Comparison of ENCODE assay signal across 1 cellular context in genomic region chr17:17698869-17699351, GRCh38.
TF ChIP-seq lines count a peak whose summit lies in the region.

No MANE protein-coding gene starts in this region.

TF ChIP-seq in A549, 52 proteins besides CTCF, POLR2A, EP300 and RAD21 (continued from another document):
- TF ChIP-seq MAFK (IDR thresholded peaks at IDR 0.05; ENCODE audit: partially characterized antibody) = no peak
- no peak for TF ChIP-seq KDM5A (IDR thresholded peaks at IDR 0.05)
- TF ChIP-seq HES2 (IDR thresholded peaks at IDR 0.05) = no peak
- no peak for TF ChIP-seq FOSB (CRISPR knock-in tag; IDR thresholded peaks at IDR 0.05)
